ENCODE assay signal across 1 cellular context in the genomic region with DNA sequence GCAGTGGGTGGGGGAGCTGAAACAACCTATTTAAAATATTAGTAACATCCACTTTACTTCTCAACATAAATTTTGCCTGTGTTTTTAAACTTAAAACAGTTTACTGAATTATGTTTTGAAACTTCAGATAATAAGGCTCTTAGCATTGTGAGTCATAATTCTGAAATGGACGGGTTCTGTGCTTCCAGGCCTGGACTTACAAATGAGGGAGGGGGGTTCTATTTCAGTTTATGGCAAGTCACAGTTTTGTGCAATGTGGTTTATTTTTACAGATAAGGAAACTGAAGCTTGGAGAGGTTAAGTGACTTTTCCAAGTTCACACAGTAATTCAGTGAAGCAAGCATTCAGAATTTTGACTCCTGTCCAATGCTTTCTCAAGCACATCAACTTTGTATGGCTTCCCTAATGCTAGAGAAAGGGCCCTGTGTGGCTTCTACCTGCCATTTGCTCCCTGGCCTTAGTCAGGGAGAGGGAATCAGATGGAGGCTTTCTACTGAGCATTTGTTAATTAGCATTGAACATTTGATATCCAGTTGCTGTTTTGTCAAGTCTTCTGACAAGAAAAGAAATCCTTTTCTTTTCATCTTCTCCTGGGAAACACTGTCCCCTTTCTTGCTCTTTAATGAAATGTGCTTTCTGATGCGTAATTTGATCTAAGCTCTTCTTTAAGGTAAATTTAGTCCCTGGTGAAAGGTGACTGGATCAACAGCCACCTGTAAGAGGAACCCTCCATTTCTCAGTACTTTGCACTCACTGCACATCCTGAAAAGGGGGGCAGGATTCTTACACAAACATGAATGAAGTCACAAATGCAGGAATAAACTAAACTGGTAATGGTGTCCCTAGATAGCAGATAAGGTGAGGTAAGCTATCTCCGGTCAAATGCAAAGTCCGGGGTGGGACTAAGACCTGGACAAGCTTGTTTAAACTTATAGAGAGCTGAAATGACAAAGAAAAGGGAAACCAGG.
A peak's percentile ranks its signal among the peaks of the same experiment; 100 is the strongest.
TF ChIP-seq lines count a peak whose summit lies in the region.

No MANE protein-coding gene starts in this region.

TF ChIP-seq in HepG2, 621 proteins besides CTCF, POLR2A, EP300 and RAD21 (continued from another document and continues in another):
- TF ChIP-seq, protein P1, sequence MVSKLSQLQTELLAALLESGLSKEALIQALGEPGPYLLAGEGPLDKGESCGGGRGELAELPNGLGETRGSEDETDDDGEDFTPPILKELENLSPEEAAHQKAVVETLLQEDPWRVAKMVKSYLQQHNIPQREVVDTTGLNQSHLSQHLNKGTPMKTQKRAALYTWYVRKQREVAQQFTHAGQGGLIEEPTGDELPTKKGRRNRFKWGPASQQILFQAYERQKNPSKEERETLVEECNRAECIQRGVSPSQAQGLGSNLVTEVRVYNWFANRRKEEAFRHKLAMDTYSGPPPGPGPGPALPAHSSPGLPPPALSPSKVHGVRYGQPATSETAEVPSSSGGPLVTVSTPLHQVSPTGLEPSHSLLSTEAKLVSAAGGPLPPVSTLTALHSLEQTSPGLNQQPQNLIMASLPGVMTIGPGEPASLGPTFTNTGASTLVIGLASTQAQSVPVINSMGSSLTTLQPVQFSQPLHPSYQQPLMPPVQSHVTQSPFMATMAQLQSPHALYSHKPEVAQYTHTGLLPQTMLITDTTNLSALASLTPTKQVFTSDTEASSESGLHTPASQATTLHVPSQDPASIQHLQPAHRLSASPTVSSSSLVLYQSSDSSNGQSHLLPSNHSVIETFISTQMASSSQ (IDR thresholded peaks at IDR 0.05; ENCODE audit: low read depth) = no peak
- TF ChIP-seq, protein P1 (CRISPR knock-in tag; IDR thresholded peaks at IDR 0.05; ENCODE audit: borderline replicate concordance) = peak; percentile 42; the same call in 1 of the 2 replicates
- TF ChIP-seq, protein P2, sequence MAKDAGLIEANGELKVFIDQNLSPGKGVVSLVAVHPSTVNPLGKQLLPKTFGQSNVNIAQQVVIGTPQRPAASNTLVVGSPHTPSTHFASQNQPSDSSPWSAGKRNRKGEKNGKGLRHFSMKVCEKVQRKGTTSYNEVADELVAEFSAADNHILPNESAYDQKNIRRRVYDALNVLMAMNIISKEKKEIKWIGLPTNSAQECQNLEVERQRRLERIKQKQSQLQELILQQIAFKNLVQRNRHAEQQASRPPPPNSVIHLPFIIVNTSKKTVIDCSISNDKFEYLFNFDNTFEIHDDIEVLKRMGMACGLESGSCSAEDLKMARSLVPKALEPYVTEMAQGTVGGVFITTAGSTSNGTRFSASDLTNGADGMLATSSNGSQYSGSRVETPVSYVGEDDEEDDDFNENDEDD (CRISPR knock-in tag; IDR thresholded peaks at IDR 0.05; ENCODE audit: borderline replicate concordance) = peak; percentile 53; the same call in 1 of the 2 replicates
- TF ChIP-seq ZNF546 (CRISPR knock-in tag; conservative IDR thresholded peaks at IDR 0.05) = no peak
- TF ChIP-seq, protein P3, sequence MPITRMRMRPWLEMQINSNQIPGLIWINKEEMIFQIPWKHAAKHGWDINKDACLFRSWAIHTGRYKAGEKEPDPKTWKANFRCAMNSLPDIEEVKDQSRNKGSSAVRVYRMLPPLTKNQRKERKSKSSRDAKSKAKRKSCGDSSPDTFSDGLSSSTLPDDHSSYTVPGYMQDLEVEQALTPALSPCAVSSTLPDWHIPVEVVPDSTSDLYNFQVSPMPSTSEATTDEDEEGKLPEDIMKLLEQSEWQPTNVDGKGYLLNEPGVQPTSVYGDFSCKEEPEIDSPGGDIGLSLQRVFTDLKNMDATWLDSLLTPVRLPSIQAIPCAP (CRISPR knock-in tag; IDR thresholded peaks at IDR 0.05; ENCODE audit: low read depth) = no peak
- TF ChIP-seq, protein P4, sequence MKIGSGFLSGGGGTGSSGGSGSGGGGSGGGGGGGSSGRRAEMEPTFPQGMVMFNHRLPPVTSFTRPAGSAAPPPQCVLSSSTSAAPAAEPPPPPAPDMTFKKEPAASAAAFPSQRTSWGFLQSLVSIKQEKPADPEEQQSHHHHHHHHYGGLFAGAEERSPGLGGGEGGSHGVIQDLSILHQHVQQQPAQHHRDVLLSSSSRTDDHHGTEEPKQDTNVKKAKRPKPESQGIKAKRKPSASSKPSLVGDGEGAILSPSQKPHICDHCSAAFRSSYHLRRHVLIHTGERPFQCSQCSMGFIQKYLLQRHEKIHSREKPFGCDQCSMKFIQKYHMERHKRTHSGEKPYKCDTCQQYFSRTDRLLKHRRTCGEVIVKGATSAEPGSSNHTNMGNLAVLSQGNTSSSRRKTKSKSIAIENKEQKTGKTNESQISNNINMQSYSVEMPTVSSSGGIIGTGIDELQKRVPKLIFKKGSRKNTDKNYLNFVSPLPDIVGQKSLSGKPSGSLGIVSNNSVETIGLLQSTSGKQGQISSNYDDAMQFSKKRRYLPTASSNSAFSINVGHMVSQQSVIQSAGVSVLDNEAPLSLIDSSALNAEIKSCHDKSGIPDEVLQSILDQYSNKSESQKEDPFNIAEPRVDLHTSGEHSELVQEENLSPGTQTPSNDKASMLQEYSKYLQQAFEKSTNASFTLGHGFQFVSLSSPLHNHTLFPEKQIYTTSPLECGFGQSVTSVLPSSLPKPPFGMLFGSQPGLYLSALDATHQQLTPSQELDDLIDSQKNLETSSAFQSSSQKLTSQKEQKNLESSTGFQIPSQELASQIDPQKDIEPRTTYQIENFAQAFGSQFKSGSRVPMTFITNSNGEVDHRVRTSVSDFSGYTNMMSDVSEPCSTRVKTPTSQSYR (CRISPR knock-in tag; IDR thresholded peaks at IDR 0.05; ENCODE audit: borderline replicate concordance) = peak; percentile 78; the same call in 1 of the 2 replicates
- peak; percentile 81; the same call in 1 of the 2 replicates for TF ChIP-seq BRD4 (CRISPR knock-in tag; IDR thresholded peaks at IDR 0.05)
- TF ChIP-seq ZNF234 (CRISPR knock-in tag; conservative IDR thresholded peaks at IDR 0.05) = no peak
- TF ChIP-seq, protein P5, sequence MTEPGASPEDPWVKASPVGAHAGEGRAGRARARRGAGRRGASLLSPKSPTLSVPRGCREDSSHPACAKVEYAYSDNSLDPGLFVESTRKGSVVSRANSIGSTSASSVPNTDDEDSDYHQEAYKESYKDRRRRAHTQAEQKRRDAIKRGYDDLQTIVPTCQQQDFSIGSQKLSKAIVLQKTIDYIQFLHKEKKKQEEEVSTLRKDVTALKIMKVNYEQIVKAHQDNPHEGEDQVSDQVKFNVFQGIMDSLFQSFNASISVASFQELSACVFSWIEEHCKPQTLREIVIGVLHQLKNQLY (CRISPR knock-in tag; IDR thresholded peaks at IDR 0.05) = 0 out of 2 replicates have a peak, but pooled peaks have one; percentile 34
- TF ChIP-seq, protein P6, sequence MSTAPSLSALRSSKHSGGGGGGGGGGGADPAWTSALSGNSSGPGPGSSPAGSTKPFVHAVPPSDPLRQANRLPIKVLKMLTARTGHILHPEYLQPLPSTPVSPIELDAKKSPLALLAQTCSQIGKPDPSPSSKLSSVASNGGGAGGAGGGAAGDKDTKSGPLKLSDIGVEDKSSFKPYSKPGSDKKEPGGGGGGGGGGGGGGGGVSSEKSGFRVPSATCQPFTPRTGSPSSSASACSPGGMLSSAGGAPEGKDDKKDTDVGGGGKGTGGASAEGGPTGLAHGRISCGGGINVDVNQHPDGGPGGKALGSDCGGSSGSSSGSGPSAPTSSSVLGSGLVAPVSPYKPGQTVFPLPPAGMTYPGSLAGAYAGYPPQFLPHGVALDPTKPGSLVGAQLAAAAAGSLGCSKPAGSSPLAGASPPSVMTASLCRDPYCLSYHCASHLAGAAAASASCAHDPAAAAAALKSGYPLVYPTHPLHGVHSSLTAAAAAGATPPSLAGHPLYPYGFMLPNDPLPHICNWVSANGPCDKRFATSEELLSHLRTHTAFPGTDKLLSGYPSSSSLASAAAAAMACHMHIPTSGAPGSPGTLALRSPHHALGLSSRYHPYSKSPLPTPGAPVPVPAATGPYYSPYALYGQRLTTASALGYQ (CRISPR knock-in tag; IDR thresholded peaks at IDR 0.05) = peak; percentile 82
- 0 out of 2 replicates have a peak, but pooled peaks have one; percentile 19 for TF ChIP-seq ZNF441 (CRISPR knock-in tag; IDR thresholded peaks at IDR 0.05; ENCODE audit: borderline replicate concordance)
- TF ChIP-seq FLYWCH1 (CRISPR knock-in tag; IDR thresholded peaks at IDR 0.05) = no peak
- TF ChIP-seq, protein P7, sequence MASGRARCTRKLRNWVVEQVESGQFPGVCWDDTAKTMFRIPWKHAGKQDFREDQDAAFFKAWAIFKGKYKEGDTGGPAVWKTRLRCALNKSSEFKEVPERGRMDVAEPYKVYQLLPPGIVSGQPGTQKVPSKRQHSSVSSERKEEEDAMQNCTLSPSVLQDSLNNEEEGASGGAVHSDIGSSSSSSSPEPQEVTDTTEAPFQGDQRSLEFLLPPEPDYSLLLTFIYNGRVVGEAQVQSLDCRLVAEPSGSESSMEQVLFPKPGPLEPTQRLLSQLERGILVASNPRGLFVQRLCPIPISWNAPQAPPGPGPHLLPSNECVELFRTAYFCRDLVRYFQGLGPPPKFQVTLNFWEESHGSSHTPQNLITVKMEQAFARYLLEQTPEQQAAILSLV (CRISPR knock-in tag; IDR thresholded peaks at IDR 0.05; ENCODE audit: borderline replicate concordance) = no peak
- TF ChIP-seq, protein P8, sequence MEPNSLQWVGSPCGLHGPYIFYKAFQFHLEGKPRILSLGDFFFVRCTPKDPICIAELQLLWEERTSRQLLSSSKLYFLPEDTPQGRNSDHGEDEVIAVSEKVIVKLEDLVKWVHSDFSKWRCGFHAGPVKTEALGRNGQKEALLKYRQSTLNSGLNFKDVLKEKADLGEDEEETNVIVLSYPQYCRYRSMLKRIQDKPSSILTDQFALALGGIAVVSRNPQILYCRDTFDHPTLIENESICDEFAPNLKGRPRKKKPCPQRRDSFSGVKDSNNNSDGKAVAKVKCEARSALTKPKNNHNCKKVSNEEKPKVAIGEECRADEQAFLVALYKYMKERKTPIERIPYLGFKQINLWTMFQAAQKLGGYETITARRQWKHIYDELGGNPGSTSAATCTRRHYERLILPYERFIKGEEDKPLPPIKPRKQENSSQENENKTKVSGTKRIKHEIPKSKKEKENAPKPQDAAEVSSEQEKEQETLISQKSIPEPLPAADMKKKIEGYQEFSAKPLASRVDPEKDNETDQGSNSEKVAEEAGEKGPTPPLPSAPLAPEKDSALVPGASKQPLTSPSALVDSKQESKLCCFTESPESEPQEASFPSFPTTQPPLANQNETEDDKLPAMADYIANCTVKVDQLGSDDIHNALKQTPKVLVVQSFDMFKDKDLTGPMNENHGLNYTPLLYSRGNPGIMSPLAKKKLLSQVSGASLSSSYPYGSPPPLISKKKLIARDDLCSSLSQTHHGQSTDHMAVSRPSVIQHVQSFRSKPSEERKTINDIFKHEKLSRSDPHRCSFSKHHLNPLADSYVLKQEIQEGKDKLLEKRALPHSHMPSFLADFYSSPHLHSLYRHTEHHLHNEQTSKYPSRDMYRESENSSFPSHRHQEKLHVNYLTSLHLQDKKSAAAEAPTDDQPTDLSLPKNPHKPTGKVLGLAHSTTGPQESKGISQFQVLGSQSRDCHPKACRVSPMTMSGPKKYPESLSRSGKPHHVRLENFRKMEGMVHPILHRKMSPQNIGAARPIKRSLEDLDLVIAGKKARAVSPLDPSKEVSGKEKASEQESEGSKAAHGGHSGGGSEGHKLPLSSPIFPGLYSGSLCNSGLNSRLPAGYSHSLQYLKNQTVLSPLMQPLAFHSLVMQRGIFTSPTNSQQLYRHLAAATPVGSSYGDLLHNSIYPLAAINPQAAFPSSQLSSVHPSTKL (CRISPR knock-in tag; IDR thresholded peaks at IDR 0.05) = peak; percentile 87
- 0 out of 2 replicates have a peak, but pooled peaks have one; percentile 57 for TF ChIP-seq ZNF430 (CRISPR knock-in tag; IDR thresholded peaks at IDR 0.05)
- TF ChIP-seq ONECUT2 (CRISPR knock-in tag; IDR thresholded peaks at IDR 0.05) = 0 out of 2 replicates have a peak, but pooled peaks have one; percentile 30
- peak; percentile 94 for TF ChIP-seq ZEB1 (IDR thresholded peaks at IDR 0.05; ENCODE audit: insufficient replicate concordance, low read depth)
- TF ChIP-seq TCF12 (IDR thresholded peaks at IDR 0.05) = no peak
- peak; percentile 34; the same call in 1 of the 2 replicates for TF ChIP-seq TCF12 (CRISPR knock-in tag; IDR thresholded peaks at IDR 0.05)
- peak; percentile 78 for TF ChIP-seq POGZ (CRISPR knock-in tag; IDR thresholded peaks at IDR 0.05)
- peak; percentile 99 for TF ChIP-seq ZNF205 (CRISPR knock-in tag; IDR thresholded peaks at IDR 0.05)
- TF ChIP-seq ZNF12 (CRISPR knock-in tag; IDR thresholded peaks at IDR 0.05) = peak; percentile 54; the same call in 1 of the 2 replicates
- peak; percentile 66; the same call in 1 of the 2 replicates for TF ChIP-seq ZNF264 (CRISPR knock-in tag; IDR thresholded peaks at IDR 0.05)
- TF ChIP-seq MED1 (CRISPR knock-in tag; IDR thresholded peaks at IDR 0.05) = peak; percentile 92
- TF ChIP-seq ZNF772 (CRISPR knock-in tag; IDR thresholded peaks at IDR 0.05) = peak; percentile 32; the same call in 1 of the 2 replicates
- peak; percentile 73 for TF ChIP-seq TBL1XR1 (IDR thresholded peaks at IDR 0.05; ENCODE audit: borderline replicate concordance, low read length, partially characterized antibody)
- no peak for TF ChIP-seq HOXA5 (CRISPR knock-in tag; IDR thresholded peaks at IDR 0.05)
- peak; percentile 86 for TF ChIP-seq FOXA3 (CRISPR knock-in tag; IDR thresholded peaks at IDR 0.05)
- TF ChIP-seq FOXO1 (CRISPR knock-in tag; IDR thresholded peaks at IDR 0.05) = peak; percentile 82
